ENCODE assay signal across 1 cellular context in the genomic region with DNA sequence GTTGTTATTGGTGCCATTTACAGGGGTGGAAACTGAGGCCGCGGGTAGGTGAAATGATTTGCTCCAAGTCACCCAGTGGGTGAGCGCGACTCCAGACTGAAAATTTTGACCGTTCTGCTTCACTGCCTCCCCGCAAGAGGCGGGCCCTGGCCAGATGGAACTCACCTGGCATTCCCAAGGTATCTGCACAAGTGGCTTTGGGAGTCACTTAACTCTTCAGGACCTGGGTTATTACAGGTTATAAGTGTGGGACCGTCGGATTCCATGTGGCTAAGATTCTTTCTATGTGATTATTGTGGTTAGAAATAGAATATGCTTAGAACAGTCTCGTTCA.
A peak's percentile ranks its signal among the peaks of the same experiment; 100 is the strongest.
TF ChIP-seq lines count a peak whose summit lies in the region.

No MANE protein-coding gene starts in this region.

TF ChIP-seq in HepG2, 621 proteins besides CTCF, POLR2A, EP300 and RAD21:
- no peak for TF ChIP-seq PCBP1 (IDR thresholded peaks at IDR 0.05; ENCODE audit: borderline replicate concordance, low read depth, low read length)
- TF ChIP-seq ZNF839 (CRISPR knock-in tag; IDR thresholded peaks at IDR 0.05; ENCODE audit: borderline replicate concordance), result no peak
- TF ChIP-seq MTF1 (CRISPR knock-in tag; IDR thresholded peaks at IDR 0.05), result no peak
- no peak for TF ChIP-seq AGO1 (IDR thresholded peaks at IDR 0.05; ENCODE audit: low read depth, low read length, poor library complexity, severe bottlenecking)
- no peak for TF ChIP-seq ZNF724P (CRISPR knock-in tag; IDR thresholded peaks at IDR 0.05; ENCODE audit: borderline replicate concordance)
- no peak for TF ChIP-seq TARDBP (CRISPR knock-in tag; IDR thresholded peaks at IDR 0.05)
- 0 out of 2 replicates have a peak, but pooled peaks have one; percentile 6 for TF ChIP-seq ZNF747 (CRISPR knock-in tag; IDR thresholded peaks at IDR 0.05; ENCODE audit: borderline replicate concordance)
- TF ChIP-seq XBP1 (CRISPR knock-in tag; IDR thresholded peaks at IDR 0.05), result no peak
- TF ChIP-seq ZNF382 (CRISPR knock-in tag; IDR thresholded peaks at IDR 0.05; ENCODE audit: borderline replicate concordance), result no peak
- TF ChIP-seq ZNF484 (CRISPR knock-in tag; IDR thresholded peaks at IDR 0.05; ENCODE audit: borderline replicate concordance, low read depth), result no peak
- TF ChIP-seq, protein P1, sequence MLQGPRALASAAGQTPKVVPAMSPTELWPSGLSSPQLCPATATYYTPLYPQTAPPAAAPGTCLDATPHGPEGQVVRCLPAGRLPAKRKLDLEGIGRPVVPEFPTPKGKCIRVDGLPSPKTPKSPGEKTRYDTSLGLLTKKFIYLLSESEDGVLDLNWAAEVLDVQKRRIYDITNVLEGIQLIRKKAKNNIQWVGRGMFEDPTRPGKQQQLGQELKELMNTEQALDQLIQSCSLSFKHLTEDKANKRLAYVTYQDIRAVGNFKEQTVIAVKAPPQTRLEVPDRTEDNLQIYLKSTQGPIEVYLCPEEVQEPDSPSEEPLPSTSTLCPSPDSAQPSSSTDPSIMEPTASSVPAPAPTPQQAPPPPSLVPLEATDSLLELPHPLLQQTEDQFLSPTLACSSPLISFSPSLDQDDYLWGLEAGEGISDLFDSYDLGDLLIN (CRISPR knock-in tag; IDR thresholded peaks at IDR 0.05; ENCODE audit: borderline replicate concordance), result no peak
- no peak for TF ChIP-seq FOSL1 (CRISPR knock-in tag; IDR thresholded peaks at IDR 0.05; ENCODE audit: borderline replicate concordance)
- TF ChIP-seq ZNF234 (CRISPR knock-in tag; conservative IDR thresholded peaks at IDR 0.05), result no peak
- TF ChIP-seq ZNF652 (CRISPR knock-in tag; IDR thresholded peaks at IDR 0.05; ENCODE audit: borderline replicate concordance, low read depth), result 0 out of 2 replicates have a peak, but pooled peaks have one; percentile 65
- 0 out of 2 replicates have a peak, but pooled peaks have one; percentile 5 for TF ChIP-seq ETV6 (CRISPR knock-in tag; conservative IDR thresholded peaks at IDR 0.05)
- TF ChIP-seq EED (CRISPR knock-in tag; IDR thresholded peaks at IDR 0.05), result no peak
- TF ChIP-seq PTBP1 (IDR thresholded peaks at IDR 0.05; ENCODE audit: low read depth, low read length, poor library complexity, severe bottlenecking), result no peak
- TF ChIP-seq KMT2A (CRISPR knock-in tag; IDR thresholded peaks at IDR 0.05), result 0 out of 2 replicates have a peak, but pooled peaks have one; percentile 1
- TF ChIP-seq ZNF607 (CRISPR knock-in tag; IDR thresholded peaks at IDR 0.05; ENCODE audit: borderline replicate concordance), result 0 out of 2 replicates have a peak, but pooled peaks have one; percentile 11
- TF ChIP-seq ZNF660 (CRISPR knock-in tag; IDR thresholded peaks at IDR 0.05; ENCODE audit: borderline replicate concordance, low read depth), result no peak
- TF ChIP-seq, protein P2, sequence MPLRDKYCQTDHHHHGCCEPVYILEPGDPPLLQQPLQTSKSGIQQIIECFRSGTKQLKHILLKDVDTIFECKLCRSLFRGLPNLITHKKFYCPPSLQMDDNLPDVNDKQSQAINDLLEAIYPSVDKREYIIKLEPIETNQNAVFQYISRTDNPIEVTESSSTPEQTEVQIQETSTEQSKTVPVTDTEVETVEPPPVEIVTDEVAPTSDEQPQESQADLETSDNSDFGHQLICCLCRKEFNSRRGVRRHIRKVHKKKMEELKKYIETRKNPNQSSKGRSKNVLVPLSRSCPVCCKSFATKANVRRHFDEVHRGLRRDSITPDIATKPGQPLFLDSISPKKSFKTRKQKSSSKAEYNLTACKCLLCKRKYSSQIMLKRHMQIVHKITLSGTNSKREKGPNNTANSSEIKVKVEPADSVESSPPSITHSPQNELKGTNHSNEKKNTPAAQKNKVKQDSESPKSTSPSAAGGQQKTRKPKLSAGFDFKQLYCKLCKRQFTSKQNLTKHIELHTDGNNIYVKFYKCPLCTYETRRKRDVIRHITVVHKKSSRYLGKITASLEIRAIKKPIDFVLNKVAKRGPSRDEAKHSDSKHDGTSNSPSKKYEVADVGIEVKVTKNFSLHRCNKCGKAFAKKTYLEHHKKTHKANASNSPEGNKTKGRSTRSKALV (CRISPR knock-in tag; IDR thresholded peaks at IDR 0.05), result no peak
- TF ChIP-seq, protein P3, sequence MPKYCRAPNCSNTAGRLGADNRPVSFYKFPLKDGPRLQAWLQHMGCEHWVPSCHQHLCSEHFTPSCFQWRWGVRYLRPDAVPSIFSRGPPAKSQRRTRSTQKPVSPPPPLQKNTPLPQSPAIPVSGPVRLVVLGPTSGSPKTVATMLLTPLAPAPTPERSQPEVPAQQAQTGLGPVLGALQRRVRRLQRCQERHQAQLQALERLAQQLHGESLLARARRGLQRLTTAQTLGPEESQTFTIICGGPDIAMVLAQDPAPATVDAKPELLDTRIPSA (CRISPR knock-in tag; IDR thresholded peaks at IDR 0.05; ENCODE audit: borderline replicate concordance), result 0 out of 2 replicates have a peak, but pooled peaks have one; percentile 17
- TF ChIP-seq, protein P4, sequence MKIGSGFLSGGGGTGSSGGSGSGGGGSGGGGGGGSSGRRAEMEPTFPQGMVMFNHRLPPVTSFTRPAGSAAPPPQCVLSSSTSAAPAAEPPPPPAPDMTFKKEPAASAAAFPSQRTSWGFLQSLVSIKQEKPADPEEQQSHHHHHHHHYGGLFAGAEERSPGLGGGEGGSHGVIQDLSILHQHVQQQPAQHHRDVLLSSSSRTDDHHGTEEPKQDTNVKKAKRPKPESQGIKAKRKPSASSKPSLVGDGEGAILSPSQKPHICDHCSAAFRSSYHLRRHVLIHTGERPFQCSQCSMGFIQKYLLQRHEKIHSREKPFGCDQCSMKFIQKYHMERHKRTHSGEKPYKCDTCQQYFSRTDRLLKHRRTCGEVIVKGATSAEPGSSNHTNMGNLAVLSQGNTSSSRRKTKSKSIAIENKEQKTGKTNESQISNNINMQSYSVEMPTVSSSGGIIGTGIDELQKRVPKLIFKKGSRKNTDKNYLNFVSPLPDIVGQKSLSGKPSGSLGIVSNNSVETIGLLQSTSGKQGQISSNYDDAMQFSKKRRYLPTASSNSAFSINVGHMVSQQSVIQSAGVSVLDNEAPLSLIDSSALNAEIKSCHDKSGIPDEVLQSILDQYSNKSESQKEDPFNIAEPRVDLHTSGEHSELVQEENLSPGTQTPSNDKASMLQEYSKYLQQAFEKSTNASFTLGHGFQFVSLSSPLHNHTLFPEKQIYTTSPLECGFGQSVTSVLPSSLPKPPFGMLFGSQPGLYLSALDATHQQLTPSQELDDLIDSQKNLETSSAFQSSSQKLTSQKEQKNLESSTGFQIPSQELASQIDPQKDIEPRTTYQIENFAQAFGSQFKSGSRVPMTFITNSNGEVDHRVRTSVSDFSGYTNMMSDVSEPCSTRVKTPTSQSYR (CRISPR knock-in tag; IDR thresholded peaks at IDR 0.05; ENCODE audit: borderline replicate concordance), result no peak
- TF ChIP-seq, protein P5, sequence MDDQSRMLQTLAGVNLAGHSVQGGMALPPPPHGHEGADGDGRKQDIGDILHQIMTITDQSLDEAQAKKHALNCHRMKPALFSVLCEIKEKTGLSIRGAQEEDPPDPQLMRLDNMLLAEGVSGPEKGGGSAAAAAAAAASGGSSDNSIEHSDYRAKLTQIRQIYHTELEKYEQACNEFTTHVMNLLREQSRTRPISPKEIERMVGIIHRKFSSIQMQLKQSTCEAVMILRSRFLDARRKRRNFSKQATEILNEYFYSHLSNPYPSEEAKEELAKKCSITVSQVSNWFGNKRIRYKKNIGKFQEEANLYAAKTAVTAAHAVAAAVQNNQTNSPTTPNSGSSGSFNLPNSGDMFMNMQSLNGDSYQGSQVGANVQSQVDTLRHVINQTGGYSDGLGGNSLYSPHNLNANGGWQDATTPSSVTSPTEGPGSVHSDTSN (CRISPR knock-in tag; IDR thresholded peaks at IDR 0.05; ENCODE audit: borderline replicate concordance), result no peak
- TF ChIP-seq ZNF292 (CRISPR knock-in tag; IDR thresholded peaks at IDR 0.05; ENCODE audit: borderline replicate concordance, low read depth), result no peak
- TF ChIP-seq MIER2 (CRISPR knock-in tag; IDR thresholded peaks at IDR 0.05), result no peak
- TF ChIP-seq, protein P6, sequence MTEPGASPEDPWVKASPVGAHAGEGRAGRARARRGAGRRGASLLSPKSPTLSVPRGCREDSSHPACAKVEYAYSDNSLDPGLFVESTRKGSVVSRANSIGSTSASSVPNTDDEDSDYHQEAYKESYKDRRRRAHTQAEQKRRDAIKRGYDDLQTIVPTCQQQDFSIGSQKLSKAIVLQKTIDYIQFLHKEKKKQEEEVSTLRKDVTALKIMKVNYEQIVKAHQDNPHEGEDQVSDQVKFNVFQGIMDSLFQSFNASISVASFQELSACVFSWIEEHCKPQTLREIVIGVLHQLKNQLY (CRISPR knock-in tag; IDR thresholded peaks at IDR 0.05), result no peak
- no peak for TF ChIP-seq ZNF850 (CRISPR knock-in tag; conservative IDR thresholded peaks at IDR 0.05)
- TF ChIP-seq KMT2B (CRISPR knock-in tag; IDR thresholded peaks at IDR 0.05), result no peak
- no peak for TF ChIP-seq CBX2 (IDR thresholded peaks at IDR 0.05; ENCODE audit: low read depth, low read length)
- TF ChIP-seq CBX2 (CRISPR knock-in tag; IDR thresholded peaks at IDR 0.05; ENCODE audit: low read depth), result no peak
- peak; percentile 9 for TF ChIP-seq AGO2 (optimal IDR thresholded peaks at IDR 0.05; ENCODE audit: low read depth, low read length)
- no peak for TF ChIP-seq IKZF4 (CRISPR knock-in tag; IDR thresholded peaks at IDR 0.05; ENCODE audit: borderline replicate concordance, low read depth, not compliant biosample characterization)
- TF ChIP-seq ZNF451 (CRISPR knock-in tag; IDR thresholded peaks at IDR 0.05), result no peak
- TF ChIP-seq ZNF670 (CRISPR knock-in tag; IDR thresholded peaks at IDR 0.05; ENCODE audit: borderline replicate concordance), result no peak
- TF ChIP-seq HDAC6 (IDR thresholded peaks at IDR 0.05; ENCODE audit: low read depth, low read length), result 0 out of 2 replicates have a peak, but pooled peaks have one; percentile 61
- TF ChIP-seq, protein P7, sequence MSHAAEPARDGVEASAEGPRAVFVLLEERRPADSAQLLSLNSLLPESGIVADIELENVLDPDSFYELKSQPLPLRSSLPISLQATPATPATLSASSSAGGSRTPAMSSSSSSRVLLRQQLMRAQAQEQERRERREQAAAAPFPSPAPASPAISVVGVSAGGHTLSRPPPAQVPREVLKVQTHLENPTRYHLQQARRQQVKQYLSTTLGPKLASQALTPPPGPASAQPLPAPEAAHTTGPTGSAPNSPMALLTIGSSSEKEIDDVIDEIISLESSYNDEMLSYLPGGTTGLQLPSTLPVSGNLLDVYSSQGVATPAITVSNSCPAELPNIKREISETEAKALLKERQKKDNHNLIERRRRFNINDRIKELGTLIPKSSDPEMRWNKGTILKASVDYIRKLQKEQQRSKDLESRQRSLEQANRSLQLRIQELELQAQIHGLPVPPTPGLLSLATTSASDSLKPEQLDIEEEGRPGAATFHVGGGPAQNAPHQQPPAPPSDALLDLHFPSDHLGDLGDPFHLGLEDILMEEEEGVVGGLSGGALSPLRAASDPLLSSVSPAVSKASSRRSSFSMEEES (CRISPR knock-in tag; IDR thresholded peaks at IDR 0.05), result no peak
- TF ChIP-seq ZFP36L2 (CRISPR knock-in tag; IDR thresholded peaks at IDR 0.05), result no peak
- no peak for TF ChIP-seq ZNF720 (CRISPR knock-in tag; IDR thresholded peaks at IDR 0.05)
- TF ChIP-seq, protein P8, sequence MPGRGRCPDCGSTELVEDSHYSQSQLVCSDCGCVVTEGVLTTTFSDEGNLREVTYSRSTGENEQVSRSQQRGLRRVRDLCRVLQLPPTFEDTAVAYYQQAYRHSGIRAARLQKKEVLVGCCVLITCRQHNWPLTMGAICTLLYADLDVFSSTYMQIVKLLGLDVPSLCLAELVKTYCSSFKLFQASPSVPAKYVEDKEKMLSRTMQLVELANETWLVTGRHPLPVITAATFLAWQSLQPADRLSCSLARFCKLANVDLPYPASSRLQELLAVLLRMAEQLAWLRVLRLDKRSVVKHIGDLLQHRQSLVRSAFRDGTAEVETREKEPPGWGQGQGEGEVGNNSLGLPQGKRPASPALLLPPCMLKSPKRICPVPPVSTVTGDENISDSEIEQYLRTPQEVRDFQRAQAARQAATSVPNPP (CRISPR knock-in tag; IDR thresholded peaks at IDR 0.05), result no peak
- TF ChIP-seq HNRNPK (IDR thresholded peaks at IDR 0.05; ENCODE audit: low read depth, low read length, poor library complexity, severe bottlenecking), result no peak
- TF ChIP-seq, protein P9, sequence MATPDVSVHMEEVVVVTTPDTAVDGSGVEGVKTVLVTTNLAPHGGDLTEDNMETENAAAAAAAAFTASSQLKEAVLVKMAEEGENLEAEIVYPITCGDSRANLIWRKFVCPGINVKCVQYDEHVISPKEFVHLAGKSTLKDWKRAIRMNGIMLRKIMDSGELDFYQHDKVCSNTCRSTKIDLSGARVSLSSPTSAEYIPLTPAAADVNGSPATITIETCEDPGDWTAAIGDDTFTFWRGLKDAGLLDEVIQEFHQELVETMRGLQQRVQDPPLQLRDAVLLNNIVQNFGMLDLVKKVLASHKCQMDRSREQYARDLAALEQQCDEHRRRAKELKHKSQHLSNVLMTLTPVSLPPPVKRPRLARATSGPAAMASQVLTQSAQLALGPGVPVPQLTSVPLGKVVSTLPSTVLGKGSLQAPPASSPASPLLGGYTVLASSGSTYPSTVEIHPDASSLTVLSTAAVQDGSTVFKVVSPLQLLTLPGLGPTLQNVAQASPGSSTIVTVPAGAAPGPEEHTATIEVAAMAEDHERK (CRISPR knock-in tag; IDR thresholded peaks at IDR 0.05; ENCODE audit: low read depth), result no peak
